Comparison of ENCODE assay signal across 1 cellular context in genomic region chr22:38793721-38794466, GRCh38.
TF ChIP-seq lines count a peak whose summit lies in the region.

Gene DNAL4 (minus strand): TSS chr22:38794143. CDS start chr22:38782731, 11,412 bp downstream.

TF ChIP-seq in K562, 482 proteins besides CTCF, POLR2A, EP300 and RAD21 (continued from another document and continues in another):
- TF ChIP-seq, protein P1, sequence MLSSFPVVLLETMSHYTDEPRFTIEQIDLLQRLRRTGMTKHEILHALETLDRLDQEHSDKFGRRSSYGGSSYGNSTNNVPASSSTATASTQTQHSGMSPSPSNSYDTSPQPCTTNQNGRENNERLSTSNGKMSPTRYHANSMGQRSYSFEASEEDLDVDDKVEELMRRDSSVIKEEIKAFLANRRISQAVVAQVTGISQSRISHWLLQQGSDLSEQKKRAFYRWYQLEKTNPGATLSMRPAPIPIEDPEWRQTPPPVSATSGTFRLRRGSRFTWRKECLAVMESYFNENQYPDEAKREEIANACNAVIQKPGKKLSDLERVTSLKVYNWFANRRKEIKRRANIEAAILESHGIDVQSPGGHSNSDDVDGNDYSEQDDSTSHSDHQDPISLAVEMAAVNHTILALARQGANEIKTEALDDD (IDR thresholded peaks at IDR 0.05), result no peak
- no peak for TF ChIP-seq ZNF511 (CRISPR knock-in tag; IDR thresholded peaks at IDR 0.05)
- TF ChIP-seq ZNF384 (IDR thresholded peaks at IDR 0.05; ENCODE audit: low read depth, low read length), result no peak
- peak; percentile 53; the same call in 1 of the 2 replicates for TF ChIP-seq CHD2 (IDR thresholded peaks at IDR 0.05; ENCODE audit: low read depth, low read length)
- no peak for TF ChIP-seq SNRNP70 (optimal IDR thresholded peaks at IDR 0.05; ENCODE audit: low read depth, low read length)
- TF ChIP-seq BRCA1 (IDR thresholded peaks at IDR 0.05), result no peak
- no peak for TF ChIP-seq BRCA1 (CRISPR knock-in tag; IDR thresholded peaks at IDR 0.05)
- no peak for TF ChIP-seq SP1 (CRISPR knock-in tag; IDR thresholded peaks at IDR 0.05)
- TF ChIP-seq MYBL2 (IDR thresholded peaks at IDR 0.05; ENCODE audit: low read depth), result no peak
- no peak for TF ChIP-seq MYBL2 (CRISPR knock-in tag; IDR thresholded peaks at IDR 0.05; ENCODE audit: borderline replicate concordance)
- TF ChIP-seq TFAP4 (CRISPR knock-in tag; IDR thresholded peaks at IDR 0.05; ENCODE audit: borderline replicate concordance), result 0 out of 2 replicates have a peak, but pooled peaks have one; percentile 12
- TF ChIP-seq ZBED1 (IDR thresholded peaks at IDR 0.05), result peak; percentile 83; the same call in 1 of the 2 replicates
- TF ChIP-seq RFX1 (IDR thresholded peaks at IDR 0.05), result peak; percentile 91
- no peak for TF ChIP-seq SMAD3 (CRISPR knock-in tag; conservative IDR thresholded peaks at IDR 0.05)
- no peak for TF ChIP-seq ZEB2 (IDR thresholded peaks at IDR 0.05)
- no peak for TF ChIP-seq CBX8 (IDR thresholded peaks at IDR 0.05; ENCODE audit: borderline replicate concordance, extremely low read depth, low read depth, low read length, poor library complexity, severe bottlenecking)
- no peak for TF ChIP-seq ZFP30 (CRISPR knock-in tag; IDR thresholded peaks at IDR 0.05; ENCODE audit: borderline replicate concordance)
- no peak for TF ChIP-seq ZNF79 (CRISPR knock-in tag; IDR thresholded peaks at IDR 0.05; ENCODE audit: low read depth)
- TF ChIP-seq MYC (IDR thresholded peaks at IDR 0.05; ENCODE audit: low read depth, low read length), result 0 out of 2 replicates have a peak, but pooled peaks have one; percentile 22
- no peak for TF ChIP-seq MYC (CRISPR knock-in tag; IDR thresholded peaks at IDR 0.05; ENCODE audit: borderline replicate concordance, low read depth)
- no peak for TF ChIP-seq HSF4 (CRISPR knock-in tag; IDR thresholded peaks at IDR 0.05; ENCODE audit: borderline replicate concordance)
- TF ChIP-seq SRSF1 (IDR thresholded peaks at IDR 0.05; ENCODE audit: low read depth, low read length), result no peak
- no peak for TF ChIP-seq DACH1 (IDR thresholded peaks at IDR 0.05; ENCODE audit: partially characterized antibody)
- no peak for TF ChIP-seq PPARD (CRISPR knock-in tag; IDR thresholded peaks at IDR 0.05)
- no peak for TF ChIP-seq ZNF232 (CRISPR knock-in tag; IDR thresholded peaks at IDR 0.05)
- no peak for TF ChIP-seq HDGF (IDR thresholded peaks at IDR 0.05)
- no peak for TF ChIP-seq ZZZ3 (IDR thresholded peaks at IDR 0.05)
- TF ChIP-seq, protein P2, sequence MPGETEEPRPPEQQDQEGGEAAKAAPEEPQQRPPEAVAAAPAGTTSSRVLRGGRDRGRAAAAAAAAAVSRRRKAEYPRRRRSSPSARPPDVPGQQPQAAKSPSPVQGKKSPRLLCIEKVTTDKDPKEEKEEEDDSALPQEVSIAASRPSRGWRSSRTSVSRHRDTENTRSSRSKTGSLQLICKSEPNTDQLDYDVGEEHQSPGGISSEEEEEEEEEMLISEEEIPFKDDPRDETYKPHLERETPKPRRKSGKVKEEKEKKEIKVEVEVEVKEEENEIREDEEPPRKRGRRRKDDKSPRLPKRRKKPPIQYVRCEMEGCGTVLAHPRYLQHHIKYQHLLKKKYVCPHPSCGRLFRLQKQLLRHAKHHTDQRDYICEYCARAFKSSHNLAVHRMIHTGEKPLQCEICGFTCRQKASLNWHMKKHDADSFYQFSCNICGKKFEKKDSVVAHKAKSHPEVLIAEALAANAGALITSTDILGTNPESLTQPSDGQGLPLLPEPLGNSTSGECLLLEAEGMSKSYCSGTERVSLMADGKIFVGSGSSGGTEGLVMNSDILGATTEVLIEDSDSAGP (CRISPR knock-in tag; IDR thresholded peaks at IDR 0.05), result no peak
- TF ChIP-seq, protein P3, sequence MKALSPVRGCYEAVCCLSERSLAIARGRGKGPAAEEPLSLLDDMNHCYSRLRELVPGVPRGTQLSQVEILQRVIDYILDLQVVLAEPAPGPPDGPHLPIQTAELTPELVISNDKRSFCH (CRISPR knock-in tag; IDR thresholded peaks at IDR 0.05), result no peak
- TF ChIP-seq, protein P3 (tag; IDR thresholded peaks at IDR 0.05), result no peak
- TF ChIP-seq NELFE (IDR thresholded peaks at IDR 0.05; ENCODE audit: insufficient read depth, insufficient read length), result no peak
- no peak for TF ChIP-seq STAT5A (IDR thresholded peaks at IDR 0.05; ENCODE audit: borderline replicate concordance, low read length)
- no peak for TF ChIP-seq LEF1 (IDR thresholded peaks at IDR 0.05)
- TF ChIP-seq STAT5B (CRISPR knock-in tag; IDR thresholded peaks at IDR 0.05), result no peak
- TF ChIP-seq TAF9B (IDR thresholded peaks at IDR 0.05; ENCODE audit: partially characterized antibody), result no peak
- TF ChIP-seq, protein P4, sequence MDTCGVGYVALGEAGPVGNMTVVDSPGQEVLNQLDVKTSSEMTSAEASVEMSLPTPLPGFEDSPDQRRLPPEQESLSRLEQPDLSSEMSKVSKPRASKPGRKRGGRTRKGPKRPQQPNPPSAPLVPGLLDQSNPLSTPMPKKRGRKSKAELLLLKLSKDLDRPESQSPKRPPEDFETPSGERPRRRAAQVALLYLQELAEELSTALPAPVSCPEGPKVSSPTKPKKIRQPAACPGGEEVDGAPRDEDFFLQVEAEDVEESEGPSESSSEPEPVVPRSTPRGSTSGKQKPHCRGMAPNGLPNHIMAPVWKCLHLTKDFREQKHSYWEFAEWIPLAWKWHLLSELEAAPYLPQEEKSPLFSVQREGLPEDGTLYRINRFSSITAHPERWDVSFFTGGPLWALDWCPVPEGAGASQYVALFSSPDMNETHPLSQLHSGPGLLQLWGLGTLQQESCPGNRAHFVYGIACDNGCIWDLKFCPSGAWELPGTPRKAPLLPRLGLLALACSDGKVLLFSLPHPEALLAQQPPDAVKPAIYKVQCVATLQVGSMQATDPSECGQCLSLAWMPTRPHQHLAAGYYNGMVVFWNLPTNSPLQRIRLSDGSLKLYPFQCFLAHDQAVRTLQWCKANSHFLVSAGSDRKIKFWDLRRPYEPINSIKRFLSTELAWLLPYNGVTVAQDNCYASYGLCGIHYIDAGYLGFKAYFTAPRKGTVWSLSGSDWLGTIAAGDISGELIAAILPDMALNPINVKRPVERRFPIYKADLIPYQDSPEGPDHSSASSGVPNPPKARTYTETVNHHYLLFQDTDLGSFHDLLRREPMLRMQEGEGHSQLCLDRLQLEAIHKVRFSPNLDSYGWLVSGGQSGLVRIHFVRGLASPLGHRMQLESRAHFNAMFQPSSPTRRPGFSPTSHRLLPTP (IDR thresholded peaks at IDR 0.05; ENCODE audit: borderline replicate concordance, extremely low read depth, insufficient read length), result no peak
- TF ChIP-seq, protein P5, sequence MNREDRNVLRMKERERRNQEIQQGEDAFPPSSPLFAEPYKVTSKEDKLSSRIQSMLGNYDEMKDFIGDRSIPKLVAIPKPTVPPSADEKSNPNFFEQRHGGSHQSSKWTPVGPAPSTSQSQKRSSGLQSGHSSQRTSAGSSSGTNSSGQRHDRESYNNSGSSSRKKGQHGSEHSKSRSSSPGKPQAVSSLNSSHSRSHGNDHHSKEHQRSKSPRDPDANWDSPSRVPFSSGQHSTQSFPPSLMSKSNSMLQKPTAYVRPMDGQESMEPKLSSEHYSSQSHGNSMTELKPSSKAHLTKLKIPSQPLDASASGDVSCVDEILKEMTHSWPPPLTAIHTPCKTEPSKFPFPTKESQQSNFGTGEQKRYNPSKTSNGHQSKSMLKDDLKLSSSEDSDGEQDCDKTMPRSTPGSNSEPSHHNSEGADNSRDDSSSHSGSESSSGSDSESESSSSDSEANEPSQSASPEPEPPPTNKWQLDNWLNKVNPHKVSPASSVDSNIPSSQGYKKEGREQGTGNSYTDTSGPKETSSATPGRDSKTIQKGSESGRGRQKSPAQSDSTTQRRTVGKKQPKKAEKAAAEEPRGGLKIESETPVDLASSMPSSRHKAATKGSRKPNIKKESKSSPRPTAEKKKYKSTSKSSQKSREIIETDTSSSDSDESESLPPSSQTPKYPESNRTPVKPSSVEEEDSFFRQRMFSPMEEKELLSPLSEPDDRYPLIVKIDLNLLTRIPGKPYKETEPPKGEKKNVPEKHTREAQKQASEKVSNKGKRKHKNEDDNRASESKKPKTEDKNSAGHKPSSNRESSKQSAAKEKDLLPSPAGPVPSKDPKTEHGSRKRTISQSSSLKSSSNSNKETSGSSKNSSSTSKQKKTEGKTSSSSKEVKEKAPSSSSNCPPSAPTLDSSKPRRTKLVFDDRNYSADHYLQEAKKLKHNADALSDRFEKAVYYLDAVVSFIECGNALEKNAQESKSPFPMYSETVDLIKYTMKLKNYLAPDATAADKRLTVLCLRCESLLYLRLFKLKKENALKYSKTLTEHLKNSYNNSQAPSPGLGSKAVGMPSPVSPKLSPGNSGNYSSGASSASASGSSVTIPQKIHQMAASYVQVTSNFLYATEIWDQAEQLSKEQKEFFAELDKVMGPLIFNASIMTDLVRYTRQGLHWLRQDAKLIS (CRISPR knock-in tag; IDR thresholded peaks at IDR 0.05), result no peak
- TF ChIP-seq RBM22 (IDR thresholded peaks at IDR 0.05; ENCODE audit: low read depth, low read length, poor library complexity, severe bottlenecking), result no peak
- peak; percentile 56 for TF ChIP-seq SP2 (IDR thresholded peaks at IDR 0.05; ENCODE audit: extremely low read depth, low read depth, low read length, poor library complexity, severe bottlenecking)
- no peak for TF ChIP-seq RHOXF2B (CRISPR knock-in tag; conservative IDR thresholded peaks at IDR 0.05)
- no peak for TF ChIP-seq ZNF444 (CRISPR knock-in tag; IDR thresholded peaks at IDR 0.05)
- peak; percentile 41; the same call in 1 of the 2 replicates for TF ChIP-seq ELF1 (tag; IDR thresholded peaks at IDR 0.05)
- TF ChIP-seq, protein P6, sequence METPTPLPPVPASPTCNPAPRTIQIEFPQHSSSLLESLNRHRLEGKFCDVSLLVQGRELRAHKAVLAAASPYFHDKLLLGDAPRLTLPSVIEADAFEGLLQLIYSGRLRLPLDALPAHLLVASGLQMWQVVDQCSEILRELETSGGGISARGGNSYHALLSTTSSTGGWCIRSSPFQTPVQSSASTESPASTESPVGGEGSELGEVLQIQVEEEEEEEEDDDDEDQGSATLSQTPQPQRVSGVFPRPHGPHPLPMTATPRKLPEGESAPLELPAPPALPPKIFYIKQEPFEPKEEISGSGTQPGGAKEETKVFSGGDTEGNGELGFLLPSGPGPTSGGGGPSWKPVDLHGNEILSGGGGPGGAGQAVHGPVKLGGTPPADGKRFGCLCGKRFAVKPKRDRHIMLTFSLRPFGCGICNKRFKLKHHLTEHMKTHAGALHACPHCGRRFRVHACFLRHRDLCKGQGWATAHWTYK (CRISPR knock-in tag; IDR thresholded peaks at IDR 0.05), result no peak
- TF ChIP-seq ESRRA (IDR thresholded peaks at IDR 0.05; ENCODE audit: borderline replicate concordance, low read depth), result no peak
- TF ChIP-seq ZNF507 (tag; conservative IDR thresholded peaks at IDR 0.05), result no peak
- no peak for TF ChIP-seq ZNF282 (CRISPR knock-in tag; IDR thresholded peaks at IDR 0.05)
- TF ChIP-seq PHB2 (IDR thresholded peaks at IDR 0.05; ENCODE audit: low read depth), result no peak
- no peak for TF ChIP-seq ZFP36 (IDR thresholded peaks at IDR 0.05; ENCODE audit: low read depth, low read length, partially characterized antibody)
- TF ChIP-seq ZNF609 (CRISPR knock-in tag; IDR thresholded peaks at IDR 0.05; ENCODE audit: borderline replicate concordance), result no peak
- no peak for TF ChIP-seq TCF3 (CRISPR knock-in tag; IDR thresholded peaks at IDR 0.05)
- no peak for TF ChIP-seq JUN (IDR thresholded peaks at IDR 0.05; ENCODE audit: borderline replicate concordance, low read depth, low read length)
- no peak for TF ChIP-seq JUN (CRISPR knock-in tag; IDR thresholded peaks at IDR 0.05; ENCODE audit: borderline replicate concordance)
- TF ChIP-seq ZNF75A (CRISPR knock-in tag; IDR thresholded peaks at IDR 0.05), result no peak
